Comparison of ENCODE assay signal across 15 cellular contexts in the genomic region with DNA sequence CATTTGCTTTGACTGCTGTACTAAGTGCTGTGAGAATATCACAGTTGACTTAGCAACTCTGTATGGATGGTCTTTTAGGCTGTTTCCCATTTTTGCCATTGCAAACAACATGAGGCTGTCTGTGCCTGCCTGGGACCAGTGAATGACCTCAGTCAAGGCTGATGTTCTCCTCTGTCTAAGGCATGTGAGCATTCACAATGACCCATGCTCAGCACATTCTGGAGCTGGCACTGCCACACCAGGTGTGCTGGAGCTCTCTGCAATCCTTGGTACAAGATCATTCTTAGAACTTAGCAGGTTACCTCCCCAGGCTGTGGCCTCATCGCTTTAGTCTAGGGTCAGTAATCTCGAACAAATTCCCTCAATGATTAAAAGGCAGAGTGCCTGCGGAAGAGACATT.
DNase-seq lines count a peak whose midpoint lies in the region; ATAC-seq and TF ChIP-seq lines count a peak whose summit lies in the region.
"Had no signal": no experiment of that assay in that cellular context is flagged by ENCODE, and none has a peak within 500 bp of the region (broad histone marks: within the 10 kb centered on the region; RNA-seq: fewer than 3 reads in every experiment).

No MANE protein-coding gene starts in this region.

- ATAC-seq in mucosa of descending colon (peak; percentile 16), GM23338 (no peak), GM21528 (IDR thresholded peaks at IDR 0.05; ENCODE audit: low FRiP score, unreplicated experiment) (no peak)
- no peak for ATAC-seq in effector memory CD8-positive, alpha-beta T cell (replicated peaks)

- H3K27ac ChIP-seq in cardiac muscle cell (peak overlapping the region; percentile 86), duodenal mucosa (ENCODE audit: low read depth, low read length) (peak overlapping the region; percentile 44), urinary bladder (ENCODE audit: low read depth) (peak overlapping the region; percentile 27), GM23338 (ENCODE audit: low read depth) (no peak overlapping the region)
- H3K27ac ChIP-seq: thoracic aorta had no signal

- no peaks in the 10 kb centered on the region; the same call in 2 of the 3 replicates for H3K4me1 Mint-ChIP-seq in GM23338
- no peaks in the 10 kb centered on the region for H3K4me1 Mint-ChIP-seq in effector memory CD8-positive, alpha-beta T cell (ENCODE audit: low read depth in 2 of 2)
- H3K4me1 Mint-ChIP-seq: naive B cell had no signal

- 83% methylated on average over 3 of the region's 3 CpGs for WGBS in urinary bladder

- H2AFZ ChIP-seq in GM23338, result no peak overlapping the region

- intact Hi-C loops in cardiac septum (cut with DNase I) (no loop called here), mucosa of descending colon (cut with DNase I, micrococcal nuclease) (no loop called here)

- H3K9ac ChIP-seq in duodenal mucosa (ENCODE audit: low read depth in 1 of 2, low read length in 2 of 2), result peak overlapping the region; percentile 30 to 45

- no peak overlapping the region for H3K4me2 ChIP-seq in GM23338

- H3K9me3 ChIP-seq in cardiac muscle cell (ENCODE audit: low read depth), result no peaks in the 10 kb centered on the region
- no peaks in the 10 kb centered on the region for H3K9me3 ChIP-seq in duodenal mucosa (ENCODE audit: control insufficient read depth in 1 of 2, low read length in 2 of 2)
- H3K9me3 ChIP-seq in mucosa of descending colon, result no peaks in the 10 kb centered on the region
- H3K9me3 ChIP-seq: thoracic aorta had no signal

- no peaks in the 10 kb centered on the region for H4K20me1 ChIP-seq in GM23338 (replicated peaks; ENCODE audit: insufficient read depth)

- DNase-seq in cardiac muscle cell (ENCODE audit: low read depth in 1 of 2, low spot score in 1 of 2) (no peak), cardiac septum (ENCODE audit: low spot score) (no peak), mucosa of descending colon (peak in 1 of 3 donors; percentile 53), GM23338 (ENCODE audit: low spot score) (no peak)
- no peak for DNase-seq in effector memory CD8-positive, alpha-beta T cell
- DNase-seq: activated CD4-positive, alpha-beta T cell treated with anti-CD3 and anti-CD28 coated beads, Interleukin-2, amount 10 ng/mL, durations not matched to agents 24 days and 14 days; activated effector memory CD4-positive, alpha-beta T cell treated with anti-CD3 and anti-CD28 coated beads, Interleukin-2, amount 50 U/mL, for 16 hours; amniotic stem cell; CD4-positive, CD25-positive, alpha-beta regulatory T cell; naive B cell; NCI-H2171 treated with DMSO at 0.1 percent for 48 hours had no signal

- H3K27me3 ChIP-seq in cardiac muscle cell (no peaks in the 10 kb centered on the region), duodenal mucosa (ENCODE audit: control insufficient read depth in 1 of 2, insufficient read depth in 2 of 2, low read length in 2 of 2) (no peaks in the 10 kb centered on the region), GM23338 (ENCODE audit: insufficient read depth) (no peaks in the 10 kb centered on the region)

- H3K36me3 Mint-ChIP-seq in GM23338 (ENCODE audit: low read depth), result no peaks in the 10 kb centered on the region
- peaks cover 3% of the 10 kb centered on the region for H3K36me3 Mint-ChIP-seq in effector memory CD8-positive, alpha-beta T cell (ENCODE audit: insufficient read depth)
- H3K36me3 Mint-ChIP-seq: naive B cell had no signal

- H3K4me1 ChIP-seq in cardiac muscle cell (ENCODE audit: low read depth) (peaks cover 75% of the 10 kb centered on the region), duodenal mucosa (ENCODE audit: control insufficient read depth in 1 of 2, insufficient read depth in 2 of 2, low read length in 2 of 2) (peaks cover 48 to 49% of the 10 kb centered on the region in 2 donors), mucosa of descending colon (ENCODE audit: low read depth) (peaks cover 60% of the 10 kb centered on the region), urinary bladder (ENCODE audit: insufficient read depth) (no peaks in the 10 kb centered on the region), GM23338 (ENCODE audit: insufficient read depth) (no peaks in the 10 kb centered on the region)

- H3K9me3 Mint-ChIP-seq in GM23338, result no peaks in the 10 kb centered on the region
- H3K9me3 Mint-ChIP-seq in effector memory CD8-positive, alpha-beta T cell, result no peaks in the 10 kb centered on the region
- H3K9me3 Mint-ChIP-seq: activated CD4-positive, alpha-beta T cell treated with anti-CD3 and anti-CD28 coated beads, Interleukin-2, amount 10 ng/mL, durations not matched to agents 24 days and 14 days; CD4-positive, CD25-positive, alpha-beta regulatory T cell; naive B cell had no signal

- no peak overlapping the region for H3K4me3 ChIP-seq in cardiac muscle cell
- no peak overlapping the region for H3K4me3 ChIP-seq in duodenal mucosa (ENCODE audit: low read depth in 1 of 2, low read length in 2 of 2)
- H3K4me3 ChIP-seq in mucosa of descending colon, result no peak overlapping the region
- H3K4me3 ChIP-seq in urinary bladder (ENCODE audit: low read depth, low read length), result no peak overlapping the region
- no peak overlapping the region for H3K4me3 ChIP-seq in GM23338
- H3K4me3 ChIP-seq: thoracic aorta had no signal

- H3K79me2 ChIP-seq in GM23338 (replicated peaks; ENCODE audit: insufficient read depth), result no peaks in the 10 kb centered on the region

- H3K27ac Mint-ChIP-seq in GM23338, result no peak overlapping the region
- H3K27ac Mint-ChIP-seq in effector memory CD8-positive, alpha-beta T cell, result no peak overlapping the region
- H3K27ac Mint-ChIP-seq: activated CD4-positive, alpha-beta T cell treated with anti-CD3 and anti-CD28 coated beads, Interleukin-2, amount 10 ng/mL, durations not matched to agents 24 days and 14 days had no signal

- TF ChIP-seq CTCF in cardiac muscle cell (IDR thresholded peaks at IDR 0.05; ENCODE audit: low read depth, low read length) (no peak), mucosa of descending colon (IDR thresholded peaks at IDR 0.05) (no peak), GM23338 (conservative IDR thresholded peaks at IDR 0.05; ENCODE audit: low read depth in 2 of 2) (no peak)

- no peak overlapping the region for H3K4me3 Mint-ChIP-seq in GM23338
- H3K4me3 Mint-ChIP-seq in effector memory CD8-positive, alpha-beta T cell, result no peak overlapping the region
- H3K4me3 Mint-ChIP-seq: activated CD4-positive, alpha-beta T cell treated with anti-CD3 and anti-CD28 coated beads, Interleukin-2, amount 10 ng/mL, durations not matched to agents 24 days and 14 days; CD4-positive, CD25-positive, alpha-beta regulatory T cell; naive B cell had no signal

- H3K27me3 Mint-ChIP-seq in GM23338 (ENCODE audit: insufficient read depth, low read depth, poor library complexity), result peaks cover 4% of the 10 kb centered on the region
- H3K27me3 Mint-ChIP-seq in effector memory CD8-positive, alpha-beta T cell, result no peaks in the 10 kb centered on the region
- H3K27me3 Mint-ChIP-seq: CD4-positive, CD25-positive, alpha-beta regulatory T cell; naive B cell had no signal

- no peaks in the 10 kb centered on the region for H3F3A ChIP-seq in GM23338 (replicated peaks; ENCODE audit: low read depth)

- H3K9me2 ChIP-seq in GM23338 (ENCODE audit: insufficient read depth), result no peaks in the 10 kb centered on the region

- H3K36me3 ChIP-seq in cardiac muscle cell (no peaks in the 10 kb centered on the region), duodenal mucosa (ENCODE audit: control insufficient read depth in 1 of 2, insufficient read depth in 2 of 2, low read length in 2 of 2) (no peaks in the 10 kb centered on the region), mucosa of descending colon (ENCODE audit: low read depth) (no peaks in the 10 kb centered on the region), urinary bladder (ENCODE audit: insufficient read depth) (no peaks in the 10 kb centered on the region), GM23338 (ENCODE audit: insufficient read depth) (no peaks in the 10 kb centered on the region)
- H3K36me3 ChIP-seq: thoracic aorta had no signal

TF ChIP-seq in GM23338, 12 proteins besides CTCF, POLR2A, EP300 and RAD21 (continues in another document):
- no peak for TF ChIP-seq STAT1 (IDR thresholded peaks at IDR 0.05; ENCODE audit: unreplicated experiment)
- TF ChIP-seq CREB1 (CRISPR knock-in tag; IDR thresholded peaks at IDR 0.05; ENCODE audit: low read depth), result no peak
- TF ChIP-seq NANOG (IDR thresholded peaks at IDR 0.05; ENCODE audit: borderline replicate concordance), result no peak
- no peak for TF ChIP-seq ZNF114 (CRISPR knock-in tag; IDR thresholded peaks at IDR 0.05)
- TF ChIP-seq, protein P1, sequence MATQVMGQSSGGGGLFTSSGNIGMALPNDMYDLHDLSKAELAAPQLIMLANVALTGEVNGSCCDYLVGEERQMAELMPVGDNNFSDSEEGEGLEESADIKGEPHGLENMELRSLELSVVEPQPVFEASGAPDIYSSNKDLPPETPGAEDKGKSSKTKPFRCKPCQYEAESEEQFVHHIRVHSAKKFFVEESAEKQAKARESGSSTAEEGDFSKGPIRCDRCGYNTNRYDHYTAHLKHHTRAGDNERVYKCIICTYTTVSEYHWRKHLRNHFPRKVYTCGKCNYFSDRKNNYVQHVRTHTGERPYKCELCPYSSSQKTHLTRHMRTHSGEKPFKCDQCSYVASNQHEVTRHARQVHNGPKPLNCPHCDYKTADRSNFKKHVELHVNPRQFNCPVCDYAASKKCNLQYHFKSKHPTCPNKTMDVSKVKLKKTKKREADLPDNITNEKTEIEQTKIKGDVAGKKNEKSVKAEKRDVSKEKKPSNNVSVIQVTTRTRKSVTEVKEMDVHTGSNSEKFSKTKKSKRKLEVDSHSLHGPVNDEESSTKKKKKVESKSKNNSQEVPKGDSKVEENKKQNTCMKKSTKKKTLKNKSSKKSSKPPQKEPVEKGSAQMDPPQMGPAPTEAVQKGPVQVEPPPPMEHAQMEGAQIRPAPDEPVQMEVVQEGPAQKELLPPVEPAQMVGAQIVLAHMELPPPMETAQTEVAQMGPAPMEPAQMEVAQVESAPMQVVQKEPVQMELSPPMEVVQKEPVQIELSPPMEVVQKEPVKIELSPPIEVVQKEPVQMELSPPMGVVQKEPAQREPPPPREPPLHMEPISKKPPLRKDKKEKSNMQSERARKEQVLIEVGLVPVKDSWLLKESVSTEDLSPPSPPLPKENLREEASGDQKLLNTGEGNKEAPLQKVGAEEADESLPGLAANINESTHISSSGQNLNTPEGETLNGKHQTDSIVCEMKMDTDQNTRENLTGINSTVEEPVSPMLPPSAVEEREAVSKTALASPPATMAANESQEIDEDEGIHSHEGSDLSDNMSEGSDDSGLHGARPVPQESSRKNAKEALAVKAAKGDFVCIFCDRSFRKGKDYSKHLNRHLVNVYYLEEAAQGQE (IDR thresholded peaks at IDR 0.05; ENCODE audit: unreplicated experiment), result no peak
